ENCODE assay signal across 11 cellular contexts in the genomic region with DNA sequence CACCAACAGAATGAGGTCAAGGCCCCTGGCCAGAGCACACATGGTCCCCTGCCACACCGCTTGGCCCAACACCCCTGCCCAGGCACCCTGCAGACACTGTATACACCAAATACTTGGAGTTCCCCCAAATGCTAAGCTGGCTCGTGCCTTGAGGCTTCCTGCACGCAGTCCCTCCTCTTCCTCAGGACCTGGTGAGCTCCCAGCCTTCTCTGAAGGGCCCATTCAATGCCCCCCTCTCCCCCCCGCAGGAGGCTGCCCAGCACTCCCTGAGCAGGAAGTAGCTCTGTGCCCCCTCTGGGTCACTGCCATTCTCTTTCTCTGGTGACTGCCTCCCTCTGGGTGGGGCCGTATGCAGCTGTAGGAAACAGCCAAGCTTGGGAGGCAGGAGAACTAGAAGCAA.
DNase-seq lines count a peak whose midpoint lies in the region; ATAC-seq and TF ChIP-seq lines count a peak whose summit lies in the region.
"Had no signal": no experiment of that assay in that cellular context is flagged by ENCODE, and none has a peak within 500 bp of the region (broad histone marks: within the 10 kb centered on the region; RNA-seq: fewer than 3 reads in every experiment).

No MANE protein-coding gene starts in this region.

- intact Hi-C loops in stomach (cut with DNase I; ENCODE audit: low total_unique reads) = no loop called here

- H3K27me3 ChIP-seq in iPS-18a (ENCODE audit: control insufficient read depth, insufficient read depth, low read length) (no peaks in the 10 kb centered on the region), stomach (no peaks in the 10 kb centered on the region)

- H3K36me3 ChIP-seq in iPS-18a (ENCODE audit: control insufficient read depth, low read depth, low read length) (no peaks in the 10 kb centered on the region), stomach (no peaks in the 10 kb centered on the region)

- no peak overlapping the region for H3K4me3 Mint-ChIP-seq in nephron progenitor cell

- no peak for TF ChIP-seq EP300 in stomach (IDR thresholded peaks at IDR 0.05)

- H3K4me3 ChIP-seq in iPS-18a (ENCODE audit: low read length) (peak overlapping the region; percentile 15), stomach (no peak overlapping the region)

- H3K4me1 ChIP-seq in iPS-18a (ENCODE audit: control insufficient read depth, low read depth, low read length) (peaks cover 38% of the 10 kb centered on the region), stomach (peaks cover 72 to 93% (median 83%) of the 10 kb centered on the region in 4 donors)

- no peak overlapping the region for H3K27ac Mint-ChIP-seq in nephron progenitor cell

- H3K27me3 Mint-ChIP-seq in nephron progenitor cell (ENCODE audit: low read depth, poor library complexity) = peaks cover 4% of the 10 kb centered on the region

- H3K36me3 Mint-ChIP-seq in nephron progenitor cell (ENCODE audit: low read depth) = no peaks in the 10 kb centered on the region

- H3K9me3 Mint-ChIP-seq in nephron progenitor cell = no peaks in the 10 kb centered on the region

- peak; percentile 42 for DNase-seq in H4 (ENCODE audit: low spot score)
- peak; percentile 59 for DNase-seq in stomach
- no peak for DNase-seq in nephron progenitor cell
- DNase-seq in NCI-H187 treated with DMSO at 0.1 percent for 48 hours (lab: John Stamatoyannopoulos, UW) = no peak
- DNase-seq: activated CD4-positive, alpha-beta T cell treated with anti-CD3 and anti-CD28 coated beads, Interleukin-2, amount 50 U/mL, for 48 hours; foreskin melanocyte; NCI-H2081 treated with DMSO at 0.1 percent for 48 hours had no signal

- H3K27ac ChIP-seq in angular gyrus (ENCODE audit: low read depth, low read length) = peak overlapping the region; percentile 93
- H3K27ac ChIP-seq in iPS-18a (ENCODE audit: low read length) = peak overlapping the region; percentile 16
- H3K27ac ChIP-seq in stomach = peak overlapping the region; percentile 20 to 86 (median 77)

- no peaks in the 10 kb centered on the region for H3K9me3 ChIP-seq in iPS-18a (ENCODE audit: control insufficient read depth, low read depth, low read length)
- H3K9me3 ChIP-seq in stomach = no peaks in the 10 kb centered on the region

- no peak for TF ChIP-seq POLR2A in stomach (IDR thresholded peaks at IDR 0.05)

- 17 to 36% (median 23%) methylated on average over 1 to 5 of the region's 5 CpGs for WGBS in stomach, 5 donors

- peak overlapping the region; percentile 6 for H3K9ac ChIP-seq in iPS-18a (ENCODE audit: low read length)

- ATAC-seq in HG03095 (IDR thresholded peaks at IDR 0.05; ENCODE audit: unreplicated experiment) (no peak), HG02981 (IDR thresholded peaks at IDR 0.05; ENCODE audit: unreplicated experiment) (no peak)

- H3K4me1 Mint-ChIP-seq in nephron progenitor cell = peaks cover 61% of the 10 kb centered on the region

- TF ChIP-seq CTCF in stomach (IDR thresholded peaks at IDR 0.05) (no peak), nephron progenitor cell (IDR thresholded peaks at IDR 0.05) (no peak)

Comparison
In these comparisons a context has a peak if more than half of its experiments do, and no peak if none do; other contexts are left out.
1. DNase-seq: peak in H4 (single experiment) and stomach (single experiment); none in nephron progenitor cell (single experiment) and NCI-H187 treated with DMSO at 0.1 percent for 48 hours (single experiment).
2. H3K27ac ChIP-seq: peak in every context shown above with its lines; median percentile 93 in angular gyrus; 77 in stomach; 16 in iPS-18a.